ENCODE assay signal across 10 cellular contexts in the genomic region with DNA sequence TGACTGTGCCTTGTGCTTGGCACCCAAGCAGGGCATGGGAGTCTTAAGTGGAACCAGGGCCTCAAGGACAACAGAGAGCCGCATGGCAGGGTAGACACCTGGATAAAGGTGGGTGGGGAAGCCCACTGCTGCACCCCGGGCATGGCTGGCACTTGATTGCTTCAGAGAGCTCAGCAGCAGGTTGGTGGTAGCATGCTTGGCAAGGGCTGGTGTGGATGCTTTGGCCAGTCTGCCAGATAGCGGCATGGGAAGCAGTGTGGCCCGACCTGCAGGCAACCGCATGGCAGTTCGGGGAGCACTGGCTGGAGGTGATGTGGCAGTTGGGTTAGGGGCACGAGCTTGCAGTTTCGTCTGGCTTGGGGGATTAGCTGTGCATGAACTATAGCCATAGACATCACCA. TPM values are rescaled to one million over a fixed set of nuclear protein-coding genes. Genes with fewer than 3 reads are reported as not detected.
"Had no signal": no experiment of that assay in that cellular context is flagged by ENCODE, and none has a peak within 500 bp of the region (broad histone marks: within the 10 kb centered on the region; RNA-seq: fewer than 3 reads in every experiment).

No MANE protein-coding gene starts in this region.

- H3K27ac ChIP-seq: tibial artery, vagina had no signal

- H3K9me3 Mint-ChIP-seq: immature natural killer cell; stimulated activated memory B cell treated with anti-CD40 and anti-IgM and Interleukin-4, amounts not matched to agents 10 μg/mL and 1 μg/mL and 100 μg/mL, for 72 hours had no signal

- H3K27ac Mint-ChIP-seq: stimulated activated memory B cell treated with anti-CD40 and anti-IgM and Interleukin-4, amounts not matched to agents 10 μg/mL and 1 μg/mL and 100 μg/mL, for 72 hours had no signal

- ATAC-seq: stimulated activated memory B cell treated with anti-CD40 and anti-IgM and Interleukin-4, amounts not matched to agents 10 μg/mL and 1 μg/mL and 100 μg/mL, for 72 hours had no signal

- H3K4me3 Mint-ChIP-seq: stimulated activated memory B cell treated with anti-CD40 and anti-IgM and Interleukin-4, amounts not matched to agents 10 μg/mL and 1 μg/mL and 100 μg/mL, for 72 hours had no signal

- H3K27me3 ChIP-seq: tibial artery, vagina had no signal

- H3K27me3 Mint-ChIP-seq: stimulated activated memory B cell treated with anti-CD40 and anti-IgM and Interleukin-4, amounts not matched to agents 10 μg/mL and 1 μg/mL and 100 μg/mL, for 72 hours had no signal

- H3K4me3 ChIP-seq: tibial artery, vagina had no signal

- H3K9me3 ChIP-seq: tibial artery, vagina had no signal

- DNase-seq: activated CD4-positive, alpha-beta T cell treated with anti-CD3 and anti-CD28 coated beads, Interleukin-2, amount 50 U/mL, for 4 hours; activated CD4-positive, CD25-positive, alpha-beta regulatory T cell treated with anti-CD3 and anti-CD28 coated beads, Interleukin-2, amount 50 U/mL, for 72 hours; activated gamma-delta T cell treated with Interleukin-2 at 50 U/mL for 16 hours; head of caudate nucleus; immature natural killer cell; mesenchymal stem cell; retina; tibial artery had no signal

RNA-seq across cellular contexts. Expression of a gene that starts 30.8 kb away (rescaled TPM):
- polyA plus RNA-seq: immature natural killer cell had no signal
